Comparison of ENCODE assay signal across 8 cellular contexts in the genomic region with DNA sequence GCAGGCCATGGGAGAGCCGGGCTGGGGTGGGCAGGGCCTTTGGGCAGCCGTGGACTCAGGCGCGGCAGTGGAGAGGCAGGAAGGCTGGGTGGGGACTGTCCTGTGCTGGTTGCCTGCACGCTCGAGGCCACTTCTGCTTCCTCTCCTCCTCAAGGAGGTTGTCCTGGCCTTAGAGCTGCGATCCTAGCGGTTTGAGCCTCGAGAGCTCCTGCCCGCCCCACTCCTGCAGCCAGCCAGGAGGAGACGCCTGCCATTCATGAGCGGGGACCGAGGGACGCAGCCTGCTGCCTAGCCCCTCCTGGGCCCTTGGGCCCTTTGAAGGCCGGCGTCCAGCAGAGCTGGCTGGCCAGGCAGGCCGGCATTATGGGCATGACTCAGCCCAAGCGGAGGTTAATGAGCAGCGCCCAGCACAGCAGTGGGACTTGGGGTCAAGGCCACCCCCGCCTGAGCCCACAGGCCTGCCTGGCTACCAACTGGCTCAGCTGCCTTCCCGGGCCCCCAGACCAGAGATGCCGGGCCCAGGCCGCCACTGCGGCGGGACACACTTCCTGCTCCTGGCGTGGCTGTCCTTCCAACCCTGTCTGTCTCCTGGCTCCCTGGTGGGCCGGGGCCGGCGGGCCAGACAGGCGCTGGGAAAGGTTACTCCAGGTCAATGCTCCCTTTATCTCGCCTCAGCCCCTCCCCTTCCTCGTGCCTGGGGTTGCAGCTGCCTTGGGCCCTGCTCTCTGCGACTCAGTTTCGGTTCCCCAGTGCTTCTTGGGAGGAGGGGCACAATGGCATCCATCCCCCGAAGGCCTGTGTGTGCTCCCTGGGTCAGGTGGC. TPM values are rescaled to one million over a fixed set of nuclear protein-coding genes. Genes with fewer than 3 reads are reported as not detected.
DNase-seq lines count a peak whose midpoint lies in the region; ATAC-seq and TF ChIP-seq lines count a peak whose summit lies in the region.

No MANE protein-coding gene starts in this region.

- H3K4me1 ChIP-seq in thymus (ENCODE audit: control insufficient read depth, insufficient read depth, low read length) = peaks cover 19% of the 10 kb centered on the region

- H3K27me3 ChIP-seq in dorsolateral prefrontal cortex (peaks cover 0 to 59% (median 5%) of the 10 kb centered on the region in 45 donors), thymus (ENCODE audit: control insufficient read depth, insufficient read depth) (no peaks in the 10 kb centered on the region)

- no peak for TF ChIP-seq CTCF in dorsolateral prefrontal cortex (IDR thresholded peaks at IDR 0.05 in 54 of 56, conservative IDR thresholded peaks at IDR 0.05 in 2 of 56; ENCODE audit: low read depth in 1 of 56, partially characterized antibody in 56 of 56)

- H3K4me3 ChIP-seq in dorsolateral prefrontal cortex (peak overlapping the region in 32 of 59 donors; percentile 1 to 43 (median 22)), thymus (ENCODE audit: low read length) (peak overlapping the region; percentile 25)

- peak overlapping the region; percentile 86 for H3K27ac Mint-ChIP-seq in T-helper 17 cell

- H3K4me1 Mint-ChIP-seq in T-helper 17 cell = peaks cover 16% of the 10 kb centered on the region

- no peaks in the 10 kb centered on the region for H3K36me3 Mint-ChIP-seq in T-helper 17 cell (ENCODE audit: low read depth)

- H3K27me3 Mint-ChIP-seq in T-helper 17 cell = no peaks in the 10 kb centered on the region

- peak; percentile 61 for ATAC-seq in GM21447 (IDR thresholded peaks at IDR 0.05; ENCODE audit: unreplicated experiment)
- peak; percentile 27 for ATAC-seq in T-helper 17 cell

- DNase-seq in ELR (ENCODE audit: low read depth) (peak; percentile 65), HuH-7.5 (ENCODE audit: low spot score) (peak; percentile 71), T-helper 17 cell (peak; percentile 21 to 35 (median 30)), dorsolateral prefrontal cortex (peak in 3 of 10 donors; percentile 33 to 49 (median 33)), mesenteric fat pad (ENCODE audit: low spot score) (peak; percentile 90), NCI-H774 (lab: John Stamatoyannopoulos, UW) (no peak)

- H3K9me3 ChIP-seq in T-helper 17 cell (ENCODE audit: control insufficient read depth, low read length, poor library complexity, severe bottlenecking) = no peaks in the 10 kb centered on the region
- no peaks in the 10 kb centered on the region for H3K9me3 ChIP-seq in thymus (ENCODE audit: control insufficient read depth)

- H3K27ac ChIP-seq in dorsolateral prefrontal cortex (peak overlapping the region in 58 of 59 donors; percentile 2 to 89 (median 78)), thymus (ENCODE audit: low read depth) (peak overlapping the region; percentile 83)

- WGBS in thymus = 30% methylated on average over 34 of the region's 35 CpGs

- peaks cover 8% of the 10 kb centered on the region for H3K36me3 ChIP-seq in thymus (ENCODE audit: control insufficient read depth, insufficient read depth)

- peak overlapping the region; percentile 70 for H3K4me3 Mint-ChIP-seq in T-helper 17 cell

- intact Hi-C loops in dorsolateral prefrontal cortex (cut with DNase I) = loop anchor here (5.0 kb wide), 2 partner anchors 36 to 66 kb away; partner anchors contain the start of genes PLXNB3 (in 2 of the 2), IDH3G (in 1 of the 2) and SSR4 (in 1 of the 2)

RNA-seq across cellular contexts. Expression of gene ABCD1, which starts 1.8 kb away (rescaled TPM):
- total RNA-seq in T-helper 17 cell (10 to 100 TPM; 14.7 to 17.7 TPM), dorsolateral prefrontal cortex (1 to 10 TPM; 2.4 to 8.3 (median 4.5) TPM), mesenteric fat pad (32.3 TPM)
- polyA plus RNA-seq in thymus = 6.8 TPM

RNA-seq across cellular contexts. Expression of gene BCAP31, which starts 2.3 kb away (rescaled TPM):
- 100 to 1,000 TPM; 101 TPM for total RNA-seq in T-helper 17 cell
- 100 to 1,000 TPM; 115 to 220 (median 178) TPM for total RNA-seq in dorsolateral prefrontal cortex
- total RNA-seq in mesenteric fat pad = 513 TPM
- 114 TPM for polyA plus RNA-seq in thymus

RNA-seq across cellular contexts. Expression of gene PLXNB3, which starts 37.6 kb away (rescaled TPM):
- total RNA-seq in T-helper 17 cell (1 to 10 TPM in 1 of 2 donors, under 1 TPM in 1; 0.25 to 2.9 TPM), dorsolateral prefrontal cortex (100 to 1,000 TPM in 98 of 120 experiments, 10 to 100 TPM in 22; 22.2 to 541 (median 140) TPM), mesenteric fat pad (10.2 TPM)
- 0.71 TPM for polyA plus RNA-seq in thymus

RNA-seq across cellular contexts. Expression of gene SLC6A8, which starts 38.8 kb away (rescaled TPM):
- 1 to 10 TPM; 3.4 to 4.4 TPM for total RNA-seq in T-helper 17 cell
- total RNA-seq in dorsolateral prefrontal cortex = 100 to 1,000 TPM in 116 of 120 experiments, 10 to 100 TPM in 4; 86.4 to 357 (median 144) TPM
- total RNA-seq in mesenteric fat pad = 45.9 TPM
- 18.2 TPM for polyA plus RNA-seq in thymus

RNA-seq across cellular contexts. Expression of gene PNCK, which starts 52.9 kb away (rescaled TPM):
- under 1 TPM in 1 of 2 donors, not detected in 1; 0.72 TPM for total RNA-seq in T-helper 17 cell
- total RNA-seq in dorsolateral prefrontal cortex = 100 to 1,000 TPM in 97 of 120 experiments, 10 to 100 TPM in 23; 27.4 to 186 (median 123) TPM
- 1.4 TPM for total RNA-seq in mesenteric fat pad
- polyA plus RNA-seq in thymus = 2.4 TPM
